In genomic region chr6:112317461-112317860, GRCh38 we compare ENCODE assay signal across 43 cellular contexts. TPM values are rescaled to one million over a fixed set of nuclear protein-coding genes. Genes with fewer than 3 reads are reported as not detected.
"Had no signal": no experiment of that assay in that cellular context is flagged by ENCODE, and none has a peak within 500 bp of the region (broad histone marks: within the 10 kb centered on the region; RNA-seq: fewer than 3 reads in every experiment).

No MANE protein-coding gene starts in this region.

- H3K27me3 Mint-ChIP-seq: brain had no signal

- H3K9me3 Mint-ChIP-seq: activated naive CD4-positive, alpha-beta T cell treated with anti-CD3 and anti-CD28 coated beads for 36 hours; activated naive CD4-positive, alpha-beta T cell treated with anti-CD3 and anti-CD28 coated beads, Interleukin-2, amount 10 ng/mL, durations not matched to agents 7 days and 5 days; activated naive CD4-positive, alpha-beta T cell treated with anti-CD3 and anti-CD28 coated beads, Interleukin-2, amount 50 U/mL, for 24 hours; activated naive CD4-positive, alpha-beta T cell treated with anti-CD3 and anti-CD28 coated beads, Interleukin-2, amount 50 U/mL, for 72 hours; activated naive CD8-positive, alpha-beta T cell treated with anti-CD3 and anti-CD28 coated beads for 36 hours; activated naive CD8-positive, alpha-beta T cell treated with anti-CD3 and anti-CD28 coated beads, Interleukin-2, amount 10 ng/mL, durations not matched to agents 7 days and 5 days; activated naive CD8-positive, alpha-beta T cell treated with anti-CD3 and anti-CD28 coated beads, Interleukin-2, amount 50 U/mL, for 24 hours; activated T-cell treated with anti-CD3 and anti-CD28 coated beads, Interleukin-2, amount 50 U/mL, for 24 hours; activated T-cell treated with anti-CD3 and anti-CD28 coated beads, Interleukin-2, amount 50 U/mL, for 4 hours; activated T-cell treated with anti-CD3 and anti-CD28 coated beads, Interleukin-2, amount 50 U/mL, for 72 hours; activated T-helper 1 cell treated with anti-CD3 and anti-CD28 coated beads, Interleukin-12 subunit alpha, Interleukin-12 subunit beta, Interleukin-2, Interleukin-4 antibody, amounts not matched to agents 30 ng/mL and 10 ng/mL and 1 ng/mL, durations not matched to agents 14 hours and 24 hours and 36 hours; activated T-helper 17 cell treated with anti-CD3 and anti-CD28 coated beads, Interleukin-2, amount 50 U/mL, for 72 hours; activated T-helper 2 cell treated with anti-CD3 and anti-CD28 coated beads, Interferon-gamma antibody, Interleukin-2, Interleukin-4, amounts not matched to agents 10 μg/mL and 5 μg/mL and 100 μg/mL, durations not matched to agents 14 hours and 24 hours and 36 hours; central memory CD8-positive, alpha-beta T cell had no signal

- H3K4me3 ChIP-seq: adrenal gland, ascending aorta, body of pancreas, breast epithelium, cardiac muscle cell had no signal

- DNase-seq: activated effector memory CD4-positive, alpha-beta T cell treated with anti-CD3 and anti-CD28 coated beads, Interleukin-2, amount 50 U/mL, for 16 hours; activated effector memory CD4-positive, alpha-beta T cell treated with Interleukin-2 at 50 U/mL for 16 hours; activated gamma-delta T cell; activated gamma-delta T cell treated with Interleukin-2 at 50 U/mL for 16 hours; activated naive CD4-positive, alpha-beta T cell; activated naive CD4-positive, alpha-beta T cell treated with anti-CD3 and anti-CD28 coated beads for 36 hours; activated naive CD4-positive, alpha-beta T cell treated with anti-CD3 and anti-CD28 coated beads, Interleukin-2, amount 10 ng/mL, durations not matched to agents 7 days and 5 days; activated naive CD4-positive, alpha-beta T cell treated with anti-CD3 and anti-CD28 coated beads, Interleukin-2, amount 50 U/mL, for 16 hours; activated naive CD4-positive, alpha-beta T cell treated with Interleukin-2 at 50 U/mL for 16 hours; activated naive CD8-positive, alpha-beta T cell treated with anti-CD3 and anti-CD28 coated beads for 36 hours; activated naive CD8-positive, alpha-beta T cell treated with anti-CD3 and anti-CD28 coated beads, Interleukin-2, amount 10 ng/mL, durations not matched to agents 7 days and 5 days; activated naive CD8-positive, alpha-beta T cell treated with anti-CD3 and anti-CD28 coated beads, Interleukin-2, amount 50 U/mL, for 24 hours; activated T-cell treated with anti-CD3 and anti-CD28 coated beads, Interleukin-2, amount 50 U/mL, for 1 hour; activated T-cell treated with anti-CD3 and anti-CD28 coated beads, Interleukin-2, amount 50 U/mL, for 24 hours; activated T-cell treated with anti-CD3 and anti-CD28 coated beads, Interleukin-2, amount 50 U/mL, for 4 hours; activated T-cell treated with anti-CD3 and anti-CD28 coated beads, Interleukin-2, amount 50 U/mL, for 48 hours; activated T-cell treated with anti-CD3 and anti-CD28 coated beads, Interleukin-2, amount 50 U/mL, for 72 hours; adrenal gland; amniotic stem cell; amygdala; anterior cingulate cortex; aorta; body of pancreas; brain microvascular endothelial cell; caudate nucleus; central memory CD4-positive, alpha-beta T cell; cerebellar nuclear complex had no signal

- H3K27ac ChIP-seq: adrenal gland, ascending aorta, body of pancreas, brain microvascular endothelial cell, breast epithelium, cardiac muscle cell had no signal

- H3K27me3 ChIP-seq: adrenal gland, ascending aorta, body of pancreas, brain microvascular endothelial cell, breast epithelium, cardiac muscle cell had no signal

- H3K4me3 Mint-ChIP-seq: activated naive CD4-positive, alpha-beta T cell treated with anti-CD3 and anti-CD28 coated beads for 36 hours; activated naive CD4-positive, alpha-beta T cell treated with anti-CD3 and anti-CD28 coated beads, Interleukin-2, amount 10 ng/mL, durations not matched to agents 7 days and 5 days; activated naive CD4-positive, alpha-beta T cell treated with anti-CD3 and anti-CD28 coated beads, Interleukin-2, amount 50 U/mL, for 24 hours; activated naive CD8-positive, alpha-beta T cell; activated naive CD8-positive, alpha-beta T cell treated with anti-CD3 and anti-CD28 coated beads for 36 hours; activated naive CD8-positive, alpha-beta T cell treated with anti-CD3 and anti-CD28 coated beads, Interleukin-2, amount 10 ng/mL, durations not matched to agents 7 days and 5 days; activated naive CD8-positive, alpha-beta T cell treated with anti-CD3 and anti-CD28 coated beads, Interleukin-2, amount 50 U/mL, for 24 hours; activated T-cell treated with anti-CD3 and anti-CD28 coated beads, Interleukin-2, amount 50 U/mL, for 24 hours; activated T-cell treated with anti-CD3 and anti-CD28 coated beads, Interleukin-2, amount 50 U/mL, for 4 hours; activated T-cell treated with anti-CD3 and anti-CD28 coated beads, Interleukin-2, amount 50 U/mL, for 72 hours; activated T-helper 1 cell treated with anti-CD3 and anti-CD28 coated beads, Interleukin-12 subunit alpha, Interleukin-12 subunit beta, Interleukin-2, Interleukin-4 antibody, amounts not matched to agents 30 ng/mL and 10 ng/mL and 1 ng/mL, durations not matched to agents 14 hours and 24 hours and 36 hours; activated T-helper 17 cell treated with anti-CD3 and anti-CD28 coated beads, Interleukin-2, amount 50 U/mL, for 72 hours; brain; central memory CD8-positive, alpha-beta T cell had no signal

- H3K4me1 ChIP-seq: adrenal gland, ascending aorta, body of pancreas, breast epithelium had no signal

- H3K27ac Mint-ChIP-seq: activated naive CD4-positive, alpha-beta T cell treated with anti-CD3 and anti-CD28 coated beads for 36 hours; activated naive CD4-positive, alpha-beta T cell treated with anti-CD3 and anti-CD28 coated beads, Interleukin-2, amount 10 ng/mL, durations not matched to agents 7 days and 5 days; activated naive CD4-positive, alpha-beta T cell treated with anti-CD3 and anti-CD28 coated beads, Interleukin-2, amount 50 U/mL, for 24 hours; activated naive CD4-positive, alpha-beta T cell treated with anti-CD3 and anti-CD28 coated beads, Interleukin-2, amount 50 U/mL, for 72 hours; activated naive CD8-positive, alpha-beta T cell; activated naive CD8-positive, alpha-beta T cell treated with anti-CD3 and anti-CD28 coated beads for 36 hours; activated naive CD8-positive, alpha-beta T cell treated with anti-CD3 and anti-CD28 coated beads, Interleukin-2, amount 10 ng/mL, durations not matched to agents 7 days and 5 days; activated naive CD8-positive, alpha-beta T cell treated with anti-CD3 and anti-CD28 coated beads, Interleukin-2, amount 50 U/mL, for 24 hours; activated T-cell treated with anti-CD3 and anti-CD28 coated beads, Interleukin-2, amount 50 U/mL, for 24 hours; activated T-cell treated with anti-CD3 and anti-CD28 coated beads, Interleukin-2, amount 50 U/mL, for 72 hours; activated T-helper 1 cell treated with anti-CD3 and anti-CD28 coated beads, Interleukin-12 subunit alpha, Interleukin-12 subunit beta, Interleukin-2, Interleukin-4 antibody, amounts not matched to agents 30 ng/mL and 10 ng/mL and 1 ng/mL, durations not matched to agents 14 hours and 24 hours and 36 hours; activated T-helper 17 cell treated with anti-CD3 and anti-CD28 coated beads, Interleukin-2, amount 50 U/mL, for 72 hours; activated T-helper 2 cell treated with anti-CD3 and anti-CD28 coated beads, Interferon-gamma antibody, Interleukin-2, Interleukin-4, amounts not matched to agents 10 μg/mL and 5 μg/mL and 100 μg/mL, durations not matched to agents 14 hours and 24 hours and 36 hours; brain had no signal

- ATAC-seq: activated naive CD4-positive, alpha-beta T cell treated with anti-CD3 and anti-CD28 coated beads, Interleukin-2, amount 50 U/mL, for 72 hours; activated naive CD8-positive, alpha-beta T cell treated with anti-CD3 and anti-CD28 coated beads, Interleukin-2, amount 50 U/mL, for 24 hours; activated T-cell treated with anti-CD3 and anti-CD28 coated beads, Interleukin-2, amount 50 U/mL, for 4 hours; activated T-cell treated with anti-CD3 and anti-CD28 coated beads, Interleukin-2, amount 50 U/mL, for 72 hours; activated T-helper 17 cell treated with anti-CD3 and anti-CD28 coated beads, Interleukin-2, amount 50 U/mL, for 72 hours; body of pancreas had no signal

- H3K36me3 ChIP-seq: adrenal gland, ascending aorta, brain microvascular endothelial cell, breast epithelium, cardiac muscle cell had no signal

- H3K36me3 Mint-ChIP-seq: activated naive CD4-positive, alpha-beta T cell treated with anti-CD3 and anti-CD28 coated beads, Interleukin-2, amount 10 ng/mL, durations not matched to agents 7 days and 5 days; activated naive CD4-positive, alpha-beta T cell treated with anti-CD3 and anti-CD28 coated beads, Interleukin-2, amount 50 U/mL, for 24 hours; activated naive CD4-positive, alpha-beta T cell treated with anti-CD3 and anti-CD28 coated beads, Interleukin-2, amount 50 U/mL, for 72 hours; activated naive CD8-positive, alpha-beta T cell; activated naive CD8-positive, alpha-beta T cell treated with anti-CD3 and anti-CD28 coated beads for 36 hours; activated naive CD8-positive, alpha-beta T cell treated with anti-CD3 and anti-CD28 coated beads, Interleukin-2, amount 10 ng/mL, durations not matched to agents 7 days and 5 days; brain had no signal

- FAIRE-seq: astrocyte, bronchial epithelial cell had no signal

- H3K9me3 ChIP-seq: adrenal gland, ascending aorta, body of pancreas, breast epithelium had no signal

- H3K4me1 Mint-ChIP-seq: activated naive CD4-positive, alpha-beta T cell treated with anti-CD3 and anti-CD28 coated beads, Interleukin-2, amount 10 ng/mL, durations not matched to agents 7 days and 5 days; activated naive CD4-positive, alpha-beta T cell treated with anti-CD3 and anti-CD28 coated beads, Interleukin-2, amount 50 U/mL, for 24 hours; activated naive CD8-positive, alpha-beta T cell treated with anti-CD3 and anti-CD28 coated beads for 36 hours; activated naive CD8-positive, alpha-beta T cell treated with anti-CD3 and anti-CD28 coated beads, Interleukin-2, amount 10 ng/mL, durations not matched to agents 7 days and 5 days; activated naive CD8-positive, alpha-beta T cell treated with anti-CD3 and anti-CD28 coated beads, Interleukin-2, amount 50 U/mL, for 24 hours; activated T-helper 17 cell treated with anti-CD3 and anti-CD28 coated beads, Interleukin-2, amount 50 U/mL, for 72 hours; central memory CD8-positive, alpha-beta T cell had no signal

RNA-seq across cellular contexts. Expression of gene RFPL4B, which starts 29.7 kb away (rescaled TPM):
- total RNA-seq: activated naive CD4-positive, alpha-beta T cell treated with anti-CD3 and anti-CD28 coated beads for 36 hours; activated naive CD4-positive, alpha-beta T cell treated with anti-CD3 and anti-CD28 coated beads, Interleukin-2, amount 50 U/mL, for 72 hours; activated naive CD8-positive, alpha-beta T cell treated with anti-CD3 and anti-CD28 coated beads for 36 hours; activated naive CD8-positive, alpha-beta T cell treated with anti-CD3 and anti-CD28 coated beads, Interleukin-2, amount 10 ng/mL, durations not matched to agents 7 days and 5 days; activated T-cell treated with anti-CD3 and anti-CD28 coated beads, Interleukin-2, amount 50 U/mL, for 4 hours; activated T-cell treated with anti-CD3 and anti-CD28 coated beads, Interleukin-2, amount 50 U/mL, for 72 hours; activated T-helper 1 cell treated with anti-CD3 and anti-CD28 coated beads, Interleukin-12 subunit alpha, Interleukin-12 subunit beta, Interleukin-2, Interleukin-4 antibody, amounts not matched to agents 30 ng/mL and 10 ng/mL and 1 ng/mL, durations not matched to agents 14 hours and 24 hours and 36 hours; activated T-helper 17 cell treated with anti-CD3 and anti-CD28 coated beads, Interleukin-2, amount 50 U/mL, for 72 hours; activated T-helper 2 cell treated with anti-CD3 and anti-CD28 coated beads, Interferon-gamma antibody, Interleukin-2, Interleukin-4, amounts not matched to agents 10 μg/mL and 5 μg/mL and 100 μg/mL, durations not matched to agents 14 hours and 24 hours and 36 hours; adrenal gland; ascending aorta; body of pancreas; breast epithelium; bronchial epithelial cell; cardiac muscle cell; cerebellum; chondrocyte had no signal
- polyA plus RNA-seq: adipose tissue, adrenal gland, aorta, cardiac muscle cell had no signal
